ENCODE assay signal across 26 cellular contexts in genomic region chr18:3224223-3224622, GRCh38.
"Had no signal": no experiment of that assay in that cellular context is flagged by ENCODE, and none has a peak within 500 bp of the region (broad histone marks: within the 10 kb centered on the region; RNA-seq: fewer than 3 reads in every experiment).

No MANE protein-coding gene starts in this region.

- DNase-seq: activated CD4-positive, CD25-positive, alpha-beta regulatory T cell; activated CD8-positive, alpha-beta memory T cell treated with anti-CD3 and anti-CD28 coated beads, Interleukin-2, amount 50 U/mL, for 4 hours; activated CD8-positive, alpha-beta T cell treated with anti-CD3 and anti-CD28 coated beads for 36 hours; activated gamma-delta T cell treated with Interleukin-2 at 50 U/mL for 16 hours; activated naive CD4-positive, alpha-beta T cell treated with anti-CD3 and anti-CD28 coated beads, Interleukin-2, amount 50 U/mL, for 16 hours; activated naive CD8-positive, alpha-beta T cell treated with anti-CD3 and anti-CD28 coated beads, Interleukin-2, amount 10 ng/mL, durations not matched to agents 7 days and 5 days; activated T-cell treated with anti-CD3 and anti-CD28 coated beads, Interleukin-2, amount 50 U/mL, for 72 hours; adrenal gland; anterior cingulate cortex; central memory CD4-positive, alpha-beta T cell; KG1; NCI-H1092; NCI-H1417; NCI-H1930; NCI-H2171; NCI-H226; NCI-H510A; NCI-H526 treated with DMSO at 0.1 percent for 48 hours; Peyer's patch; SIG-M5; T-helper 17 cell; T1000 had no signal

- ATAC-seq: activated CD8-positive, alpha-beta T cell treated with anti-CD3 and anti-CD28 coated beads for 36 hours; T-helper 17 cell had no signal

- H3K27me3 Mint-ChIP-seq: activated CD8-positive, alpha-beta T cell treated with anti-CD3 and anti-CD28 coated beads for 36 hours had no signal

- H3K9me3 ChIP-seq: adrenal gland, breast epithelium, Peyer's patch had no signal

- H3K27ac Mint-ChIP-seq: activated CD8-positive, alpha-beta T cell treated with anti-CD3 and anti-CD28 coated beads for 36 hours; activated naive CD8-positive, alpha-beta T cell treated with anti-CD3 and anti-CD28 coated beads, Interleukin-2, amount 10 ng/mL, durations not matched to agents 7 days and 5 days; activated T-cell treated with anti-CD3 and anti-CD28 coated beads, Interleukin-2, amount 50 U/mL, for 72 hours; activated T-helper 2 cell treated with anti-CD3 and anti-CD28 coated beads, Interferon-gamma antibody, Interleukin-2, Interleukin-4, amounts not matched to agents 10 μg/mL and 5 μg/mL and 100 μg/mL, durations not matched to agents 14 hours and 24 hours and 36 hours had no signal

- H3K27ac ChIP-seq: adrenal gland, breast epithelium, Peyer's patch, RWPE1, VCaP had no signal

- H3K36me3 ChIP-seq: adrenal gland, breast epithelium, Peyer's patch had no signal

- H3K27me3 ChIP-seq: adrenal gland, breast epithelium, Peyer's patch had no signal

- H3K4me3 Mint-ChIP-seq: activated CD8-positive, alpha-beta T cell treated with anti-CD3 and anti-CD28 coated beads for 36 hours; activated naive CD8-positive, alpha-beta T cell treated with anti-CD3 and anti-CD28 coated beads, Interleukin-2, amount 10 ng/mL, durations not matched to agents 7 days and 5 days; T-helper 17 cell had no signal

- H3K9me3 Mint-ChIP-seq: activated CD8-positive, alpha-beta T cell treated with anti-CD3 and anti-CD28 coated beads for 36 hours; activated naive CD8-positive, alpha-beta T cell treated with anti-CD3 and anti-CD28 coated beads, Interleukin-2, amount 10 ng/mL, durations not matched to agents 7 days and 5 days; activated T-cell treated with anti-CD3 and anti-CD28 coated beads, Interleukin-2, amount 50 U/mL, for 72 hours; activated T-helper 2 cell treated with anti-CD3 and anti-CD28 coated beads, Interferon-gamma antibody, Interleukin-2, Interleukin-4, amounts not matched to agents 10 μg/mL and 5 μg/mL and 100 μg/mL, durations not matched to agents 14 hours and 24 hours and 36 hours had no signal

- H3K36me3 Mint-ChIP-seq: activated naive CD8-positive, alpha-beta T cell treated with anti-CD3 and anti-CD28 coated beads, Interleukin-2, amount 10 ng/mL, durations not matched to agents 7 days and 5 days had no signal

- H3K4me1 ChIP-seq: breast epithelium, Peyer's patch had no signal

- H3K4me3 ChIP-seq: adrenal gland, breast epithelium, Peyer's patch had no signal

- H3K4me1 Mint-ChIP-seq: activated naive CD8-positive, alpha-beta T cell treated with anti-CD3 and anti-CD28 coated beads, Interleukin-2, amount 10 ng/mL, durations not matched to agents 7 days and 5 days had no signal
